In genomic region chr1:55180075-55180670, GRCh38 we compare ENCODE assay signal across 10 cellular contexts.
"Had no signal": no experiment of that assay in that cellular context is flagged by ENCODE, and none has a peak within 500 bp of the region (broad histone marks: within the 10 kb centered on the region; RNA-seq: fewer than 3 reads in every experiment).

No MANE protein-coding gene starts in this region.

- H3K27ac ChIP-seq: cardiac muscle cell had no signal

- H3K27ac Mint-ChIP-seq: activated CD4-positive, alpha-beta memory T cell treated with anti-CD3 and anti-CD28 coated beads, Interleukin-2, amount 10 ng/mL, durations not matched to agents 7 days and 5 days had no signal

- DNase-seq: activated CD4-positive, alpha-beta memory T cell treated with anti-CD3 and anti-CD28 coated beads, Interleukin-2, amount 10 ng/mL, durations not matched to agents 7 days and 5 days; activated CD4-positive, alpha-beta T cell treated with anti-CD3 and anti-CD28 coated beads for 1 hour; activated effector memory CD4-positive, alpha-beta T cell treated with anti-CD3 and anti-CD28 coated beads, Interleukin-2, amount 50 U/mL, for 16 hours; foreskin melanocyte; head of caudate nucleus; mammary epithelial cell; stimulated activated CD4-positive, alpha-beta T cell treated with anti-CD3 and anti-CD28 coated beads, Interleukin-4, amount 100 ng/mL, for 1 hour; stimulated activated CD8-positive, alpha-beta memory T cell treated with anti-CD3 and anti-CD28 coated beads, Interleukin-4, amount 100 ng/mL, for 48 hours had no signal

- H3K27me3 ChIP-seq: cardiac muscle cell had no signal

- H3K27me3 Mint-ChIP-seq: activated CD4-positive, alpha-beta memory T cell treated with anti-CD3 and anti-CD28 coated beads, Interleukin-2, amount 10 ng/mL, durations not matched to agents 7 days and 5 days had no signal

- H3K4me3 ChIP-seq: cardiac muscle cell had no signal

- H3K4me3 Mint-ChIP-seq: activated CD4-positive, alpha-beta memory T cell treated with anti-CD3 and anti-CD28 coated beads, Interleukin-2, amount 10 ng/mL, durations not matched to agents 7 days and 5 days; neural crest cell had no signal
